ENCODE assay signal across 10 cellular contexts in the genomic region with DNA sequence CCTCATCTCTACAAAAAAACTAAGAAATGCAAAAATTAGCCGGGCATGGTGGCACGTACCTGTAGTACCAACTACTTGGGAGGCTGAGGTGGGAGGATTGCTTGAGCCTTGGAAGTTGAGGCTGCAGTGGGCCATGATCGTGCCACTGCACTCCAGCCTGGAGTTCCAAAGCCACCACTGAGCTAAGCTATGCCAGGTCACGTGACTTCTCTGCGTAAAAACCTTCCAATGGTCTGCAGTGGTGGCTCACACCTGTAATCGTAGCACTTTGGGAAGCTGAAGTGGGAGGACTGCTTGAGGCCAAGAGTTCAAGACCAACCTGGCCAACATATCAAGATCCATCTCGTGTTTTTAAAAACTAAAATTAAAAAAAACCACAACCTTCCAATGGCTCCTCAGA. TPM values are rescaled to one million over a fixed set of nuclear protein-coding genes. Genes with fewer than 3 reads are reported as not detected.
A peak's percentile ranks its signal among the peaks of the same experiment; 100 is the strongest.
DNase-seq lines count a peak whose midpoint lies in the region; ATAC-seq, FAIRE-seq and TF ChIP-seq lines count a peak whose summit lies in the region.
"Had no signal": no experiment of that assay in that cellular context is flagged by ENCODE, and none has a peak within 500 bp of the region (broad histone marks: within the 10 kb centered on the region; RNA-seq: fewer than 3 reads in every experiment).

No MANE protein-coding gene starts in this region.

- ATAC-seq in DND-41 (ENCODE audit: insufficient read depth, low read depth) = no peak
- ATAC-seq in K562 = no peak
- ATAC-seq in GM21825 (IDR thresholded peaks at IDR 0.05; ENCODE audit: unreplicated experiment) = no peak
- ATAC-seq: Right ventricle myocardium inferior had no signal

- TF ChIP-seq RAD21 in K562 (CRISPR knock-in tag; conservative IDR thresholded peaks at IDR 0.05 in 1 of 2, IDR thresholded peaks at IDR 0.05 in 1 of 2) (no peak), neural cell (conservative IDR thresholded peaks at IDR 0.05) (no peak)

- TF ChIP-seq POLR2A in K562 (conservative IDR thresholded peaks at IDR 0.05) = no peak

- no peaks in the 10 kb centered on the region for H3K9me3 Mint-ChIP-seq in IgD-negative memory B cell
- H3K9me3 Mint-ChIP-seq: dendritic cell treated with granulocyte-macrophage colony-stimulating factor and Interleukin-4, amounts not matched to agents 40 ng/mL and 50 ng/mL, for 4 days had no signal

- intact Hi-C loops in K562 (cut with micrococcal nuclease) = loop anchor here (2.0 to 10.0 kb wide), 4 partner anchors 57 to 1641 kb away; a partner anchor contains a TSS

- H3K36me3 Mint-ChIP-seq in IgD-negative memory B cell = peaks cover 1% of the 10 kb centered on the region

- H3K36me3 ChIP-seq in DND-41 (ENCODE audit: insufficient read depth, low read length) = peaks cover 5% of the 10 kb centered on the region
- H3K36me3 ChIP-seq in K562 (ENCODE audit: control insufficient read depth, insufficient read depth, low read length) = peaks cover 25% of the 10 kb centered on the region; the same call in 1 of the 3 replicates
- H3K36me3 ChIP-seq in neural cell (ENCODE audit: insufficient read depth, low read length) = no peaks in the 10 kb centered on the region

- H3F3A ChIP-seq in neural cell (ENCODE audit: insufficient read depth, low read length, poor library complexity, severe bottlenecking) = no peaks in the 10 kb centered on the region

- H3K79me2 ChIP-seq in DND-41 (ENCODE audit: insufficient read depth, low read length) = peaks cover 23% of the 10 kb centered on the region
- H3K79me2 ChIP-seq in K562 (ENCODE audit: control insufficient read depth, insufficient read depth, low read length) = peaks cover 33% of the 10 kb centered on the region
- peaks cover 19% of the 10 kb centered on the region for H3K79me2 ChIP-seq in neural cell (replicated peaks; ENCODE audit: insufficient read depth, low read length)

- H3K9me1 ChIP-seq in K562 (ENCODE audit: control insufficient read depth, insufficient read depth, low read length) = no peaks in the 10 kb centered on the region

- in situ Hi-C loops in K562 (cut with MboI) = no loop called here

- FAIRE-seq in K562 (lab: Jason Lieb, UNC) = no peak

- H3K9me3 ChIP-seq in DND-41 (ENCODE audit: insufficient read depth, low read length, severe bottlenecking) = no peaks in the 10 kb centered on the region
- no peaks in the 10 kb centered on the region for H3K9me3 ChIP-seq in K562 (replicated peaks; ENCODE audit: control insufficient read depth, insufficient read depth, low read depth, low read length)
- H3K9me3 ChIP-seq in neural cell (ENCODE audit: low read length) = no peaks in the 10 kb centered on the region

- no peak overlapping the region for H2AFZ ChIP-seq in DND-41 (ENCODE audit: low read depth, low read length)
- no peak overlapping the region for H2AFZ ChIP-seq in K562 (ENCODE audit: low read depth, low read length)
- H2AFZ ChIP-seq in neural cell (ENCODE audit: low read depth, low read length) = no peak overlapping the region

- H3K27me3 ChIP-seq in DND-41 (ENCODE audit: insufficient read depth, low read length, poor library complexity) = no peaks in the 10 kb centered on the region
- H3K27me3 ChIP-seq in K562 (ENCODE audit: control insufficient read depth in 2 of 2, insufficient read depth in 2 of 2, low read length in 2 of 2) = no peaks in the 10 kb centered on the region; a peak in 1 of 5 replicates
- no peaks in the 10 kb centered on the region for H3K27me3 ChIP-seq in neural cell (ENCODE audit: insufficient read depth, low read depth, low read length)

- H4K20me1 ChIP-seq in DND-41 (ENCODE audit: insufficient read depth, low read length) (peaks cover 11% of the 10 kb centered on the region; the same call in 1 of the 2 replicates), K562 (replicated peaks; ENCODE audit: control insufficient read depth, insufficient read depth, low read length) (peaks cover 12% of the 10 kb centered on the region; the same call in 1 of the 2 replicates), neural cell (ENCODE audit: insufficient read depth) (no peaks in the 10 kb centered on the region)

- no peaks in the 10 kb centered on the region for H3K9me2 ChIP-seq in neural cell (ENCODE audit: insufficient read depth, low read length)

- no peak overlapping the region for H3K9ac ChIP-seq in DND-41 (ENCODE audit: low read depth, low read length)
- H3K9ac ChIP-seq in K562 (ENCODE audit: insufficient read depth in 1 of 2, low read depth in 2 of 2, low read length in 2 of 2) = peak overlapping the region; percentile 66 to 94
- no peak overlapping the region for H3K9ac ChIP-seq in neural cell (ENCODE audit: low read length)

- H3K4me2 ChIP-seq in DND-41 (ENCODE audit: insufficient read depth, low read length) = peak overlapping the region; percentile 86
- peak overlapping the region; percentile 99 for H3K4me2 ChIP-seq in K562 (ENCODE audit: insufficient read depth, low read length)
- H3K4me2 ChIP-seq in neural cell (ENCODE audit: low read length) = peak overlapping the region; percentile 91

- H3K27ac ChIP-seq in DND-41 (ENCODE audit: low read length) (no peak overlapping the region), K562 (ENCODE audit: extremely low read depth, low read depth, low read length) (no peak overlapping the region), neural cell (ENCODE audit: low read length) (no peak overlapping the region)

- peaks cover 10 to 21% (median 14%) of the 10 kb centered on the region in 3 donors for H3K4me1 Mint-ChIP-seq in IgD-negative memory B cell

- TF ChIP-seq EP300 in K562 (IDR thresholded peaks at IDR 0.05; ENCODE audit: low read length) (no peak), neural cell (conservative IDR thresholded peaks at IDR 0.05; ENCODE audit: poor library complexity, severe bottlenecking) (no peak)

- 49% methylated on average over 7 of the region's 7 CpGs for WGBS in K562 (ENCODE audit: insufficient coverage, low coverage, missing lambda C conversion rate)

- H3K4me1 ChIP-seq in DND-41 (ENCODE audit: insufficient read depth, low read length) (peaks cover 30% of the 10 kb centered on the region), K562 (replicated peaks in 1 of 2; ENCODE audit: control insufficient read depth in 2 of 2, insufficient read depth in 2 of 2, low read length in 2 of 2) (peaks cover 10 to 13% of the 10 kb centered on the region in 2 experiments; a peak in 3 of 5 replicates)

- CTCF ChIA-PET in K562 (lab: Yijun Ruan, JAX; ENCODE audit: low intra/inter-chr PET ratio) = interaction anchor here (0.6 kb wide), 1 partner anchor 153 kb away, joined by 4 read pairs; no protein-coding TSS in a partner anchor

- DNase-seq in DND-41 (no peak), K562 (ENCODE audit: extremely low read depth in 1 of 4, low spot score in 3 of 4) (peak in 1 of 4 experiments; percentile 34), HuH-7.5 (ENCODE audit: low spot score) (no peak), superior temporal gyrus (ENCODE audit: extremely low spot score) (no peak)
- DNase-seq: NCI-H2171 treated with DMSO at 0.1 percent for 48 hours had no signal

- no peaks in the 10 kb centered on the region for H3K27me3 Mint-ChIP-seq in IgD-negative memory B cell
- H3K27me3 Mint-ChIP-seq: dendritic cell treated with granulocyte-macrophage colony-stimulating factor and Interleukin-4, amounts not matched to agents 40 ng/mL and 50 ng/mL, for 4 days had no signal

- H3K27ac Mint-ChIP-seq in IgD-negative memory B cell = peak overlapping the region in 1 of 3 donors; percentile 87

- BruUV-seq in K562 (replicated peaks; lab: Mats Ljungman, UMichigan) = no TSS peak

- H3K4me3 ChIP-seq in DND-41 (ENCODE audit: low read depth in 1 of 2, low read length in 2 of 2) = peak overlapping the region in 1 of 2 experiments; percentile 88; a peak in 1 of 4 replicates
- H3K4me3 ChIP-seq in K562 = peak overlapping the region; percentile 98
- peak overlapping the region; percentile 87 for H3K4me3 ChIP-seq in neural cell (ENCODE audit: low read length)

- peak overlapping the region; percentile 87 to 100 (median 94) for H3K4me3 Mint-ChIP-seq in IgD-negative memory B cell

- POLR2A ChIA-PET in K562 (lab: Yijun Ruan, JAX) = interaction anchor here (1.6 to 2.5 kb wide), 2 partner anchors 8 to 29 kb away, joined by 6 to 11 read pairs; no protein-coding TSS in a partner anchor

- no peak for TF ChIP-seq CTCF in DND-41 (IDR thresholded peaks at IDR 0.05; ENCODE audit: borderline replicate concordance, extremely low read depth, low read length, poor library complexity, severe bottlenecking)
- no peak for TF ChIP-seq CTCF in K562 (IDR thresholded peaks at IDR 0.05 in 2 of 3, conservative IDR thresholded peaks at IDR 0.05 in 1 of 3; ENCODE audit: insufficient read depth in 2 of 3, low read depth in 1 of 3, low read length in 3 of 3)
- no peak for TF ChIP-seq CTCF in neural cell (IDR thresholded peaks at IDR 0.05; ENCODE audit: poor library complexity, severe bottlenecking)

RNA-seq across cellular contexts. Expression of a gene that starts 1.7 kb away (rescaled TPM):
- polyA plus RNA-seq in IgD-negative memory B cell = 378 TPM
- 24.3 and 54.9 TPM in 2 replicates for total RNA-seq in K562 (2011; cell fraction: chromatin; rRNA removed; ENCODE audit: low replicate concordance)
- total RNA-seq in K562 (2011; cell fraction: nucleolus; rRNA removed) = 129 and 134 TPM in 2 replicates
- total RNA-seq in K562 (2011; cell fraction: nucleoplasm; rRNA removed) = 82.1 and 112 TPM in 2 replicates
- 292 and 479 TPM in 2 replicates for total RNA-seq in K562 (2014; rRNA removed)
- 133 and 238 TPM in 2 replicates for total RNA-seq in K562 (2014; rRNA removed; fragmentation: Illumina TruSeq; extraction: Trizol)
- 337 and 357 TPM in 2 replicates for total RNA-seq in K562 (2015; rRNA removed; fragmentation: Illumina TruSeq; extraction: Trizol)
- total RNA-seq in K562 (2021) = 399 and 440 TPM in 2 replicates
- 407 and 453 TPM in 2 replicates for polyA plus RNA-seq in K562 (2011; rRNA removed)
- polyA plus RNA-seq in K562 (2011; cell fraction: cytosol; rRNA removed) = 924 and 1,390 TPM in 2 replicates
- polyA plus RNA-seq in K562 (2011; cell fraction: nucleus; rRNA removed) = 281 and 290 TPM in 2 replicates
- polyA plus RNA-seq in K562 (2012) = 381 and 451 TPM in 2 replicates
- 538 and 635 TPM in 2 replicates for polyA plus RNA-seq in K562 (2014; fragmentation: Illumina TruSeq; extraction: Trizol)
- 1,000 to 10,000 TPM; 1,065 to 1,211 TPM for polyA plus RNA-seq in K562 (2014; fragmentation: Nextera tagmentation; extraction: Ambion mirVana)
- 552 and 569 TPM in 2 replicates for polyA plus RNA-seq in K562 (2014; rRNA removed)
- 129 and 212 TPM in 2 replicates for polyA minus RNA-seq in K562 (2011; rRNA and poly(A)+ RNA removed)
- 181 and 196 TPM in 2 replicates for polyA minus RNA-seq in K562 (2011; cell fraction: cytosol; rRNA and poly(A)+ RNA removed)
- polyA minus RNA-seq in K562 (2011; cell fraction: nucleus; rRNA and poly(A)+ RNA removed) = 64.5 and 102 TPM in 2 replicates
- polyA plus RNA-seq in neural cell = 246 and 257 TPM in 2 replicates
- polyA minus RNA-seq in neural cell = 80.6 and 92.4 TPM in 2 replicates

RNA-seq across cellular contexts. Expression of a gene that starts 56.7 kb away (rescaled TPM):
- polyA plus RNA-seq in IgD-negative memory B cell (11.5 TPM), K562 (2011; rRNA removed) (0.40 and 1.2 TPM in 2 replicates), K562 (2014; fragmentation: Illumina TruSeq; extraction: Trizol) (0.54 and 0.56 TPM in 2 replicates), K562 (2014; fragmentation: Nextera tagmentation; extraction: Ambion mirVana) (under 1 TPM; 0.06 to 0.07 TPM), K562 (2014; rRNA removed) (0.29 and 1.6 TPM in 2 replicates), neural cell (not detected in 2 replicates)
- total RNA-seq in K562 (2011; cell fraction: chromatin; rRNA removed; ENCODE audit: low replicate concordance) = 0.44 TPM in 1 of 2 replicates, not detected in the other
- total RNA-seq in K562 (2011; cell fraction: nucleolus; rRNA removed) = 0.17 TPM in 1 of 2 replicates, not detected in the other
- 0.38 and 0.44 TPM in 2 replicates for total RNA-seq in K562 (2011; cell fraction: nucleoplasm; rRNA removed)
- total RNA-seq in K562 (2014; rRNA removed) (0.73 and 0.86 TPM in 2 replicates), K562 (2014; rRNA removed; fragmentation: Illumina TruSeq; extraction: Trizol) (0.29 and 0.45 TPM in 2 replicates), K562 (2015; rRNA removed; fragmentation: Illumina TruSeq; extraction: Trizol) (0.51 and 0.53 TPM in 2 replicates), K562 (2021) (0.47 and 0.51 TPM in 2 replicates)
- polyA plus RNA-seq in K562 (2011; cell fraction: cytosol; rRNA removed) = 0.31 and 1.0 TPM in 2 replicates
- polyA plus RNA-seq in K562 (2011; cell fraction: nucleus; rRNA removed) = 0.23 and 0.87 TPM in 2 replicates
- polyA plus RNA-seq in K562 (2012) = 0.40 and 0.73 TPM in 2 replicates
- 0.21 and 1.1 TPM in 2 replicates for polyA minus RNA-seq in K562 (2011; rRNA and poly(A)+ RNA removed)
- 0.91 TPM in 1 of 2 replicates, not detected in the other for polyA minus RNA-seq in K562 (2011; cell fraction: cytosol; rRNA and poly(A)+ RNA removed)
- polyA minus RNA-seq in K562 (2011; cell fraction: nucleus; rRNA and poly(A)+ RNA removed) = 0.13 and 1.3 TPM in 2 replicates
- polyA minus RNA-seq in neural cell = not detected in 2 replicates

Comparison
In these comparisons a context has a peak if more than half of its experiments do, and no peak if none do; other contexts are left out.
1. H3K9ac ChIP-seq: peak in K562 (2 of 2); none in DND-41 (single experiment) and neural cell (single experiment).
2. Peak in every context shown above with its lines, with median percentiles within 50 percentile points of each other: H3K4me2 ChIP-seq.